Comparison of ENCODE assay signal across 11 cellular contexts in the genomic region with DNA sequence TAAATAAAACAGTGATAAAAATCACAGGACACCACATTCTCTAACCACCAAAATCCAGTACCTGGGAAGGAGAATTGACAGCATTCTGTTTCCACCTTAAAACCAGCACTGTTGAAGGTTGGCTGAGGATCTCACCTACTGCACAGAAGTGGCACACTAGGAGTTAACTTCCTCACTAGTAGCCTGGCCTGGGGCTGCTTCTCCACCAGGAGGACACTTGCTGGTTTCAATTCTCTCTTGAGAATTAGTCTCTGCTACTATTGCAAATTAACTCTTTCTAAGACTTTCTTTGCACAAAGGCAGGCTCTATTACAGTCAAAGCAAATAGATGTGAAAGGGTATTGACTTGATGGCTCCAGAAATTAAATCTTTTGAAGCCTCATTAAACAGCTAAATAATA. TPM values are rescaled to one million over a fixed set of nuclear protein-coding genes. Genes with fewer than 3 reads are reported as not detected.
DNase-seq lines count a peak whose midpoint lies in the region; ATAC-seq, FAIRE-seq and TF ChIP-seq lines count a peak whose summit lies in the region.
"Had no signal": no experiment of that assay in that cellular context is flagged by ENCODE, and none has a peak within 500 bp of the region (broad histone marks: within the 10 kb centered on the region; RNA-seq: fewer than 3 reads in every experiment).

No MANE protein-coding gene starts in this region.

- H3K4me1 Mint-ChIP-seq in glutamatergic neuron (ENCODE audit: low read depth, unreplicated experiment) (peaks cover 25% of the 10 kb centered on the region), natural killer cell (peaks cover 4 to 10% of the 10 kb centered on the region in 2 donors)

- H3K27me3 Mint-ChIP-seq in glutamatergic neuron (ENCODE audit: unreplicated experiment) (peaks cover 17% of the 10 kb centered on the region), natural killer cell (ENCODE audit: low read depth in 2 of 2) (peaks cover 30 to 38% of the 10 kb centered on the region in 2 donors)

- H3K27ac Mint-ChIP-seq in glutamatergic neuron (ENCODE audit: unreplicated experiment) (no peak overlapping the region), natural killer cell (no peak overlapping the region)
- H3K27ac Mint-ChIP-seq: activated T-helper 1 cell treated with anti-CD3 and anti-CD28 coated beads, Interleukin-12 subunit alpha, Interleukin-12 subunit beta, Interleukin-2, Interleukin-4 antibody, amounts not matched to agents 30 ng/mL and 10 ng/mL and 1 ng/mL, durations not matched to agents 14 hours and 24 hours and 36 hours; T-helper 2 cell treated with Interferon-gamma antibody and Interleukin-4, amounts not matched to agents 5 μg/mL and 100 μg/mL, for 36 hours had no signal

- DNase-seq in NOMO-1 treated with DMSO at 0.1 percent for 48 hours (lab: John Stamatoyannopoulos, UW; ENCODE audit: unreplicated experiment), result peak; percentile 6
- no peak for DNase-seq in NOMO-1 treated with dmso at 0.1 percent for 144 hours (lab: John Stamatoyannopoulos, UW; ENCODE audit: unreplicated experiment)
- peak; percentile 13 for DNase-seq in RPMI7951 (ENCODE audit: low read depth)
- DNase-seq in glutamatergic neuron, result peak; percentile 45
- peak; percentile 19 for DNase-seq in urothelium cell line (ENCODE audit: low spot score)
- no peak for DNase-seq in mesenteric fat pad (ENCODE audit: low spot score)
- DNase-seq in ovary, result no peak
- no peak for DNase-seq in natural killer cell
- DNase-seq: NCI-H1930 had no signal

- no peak overlapping the region for H3K27ac ChIP-seq in ovary

- no peaks in the 10 kb centered on the region for H3K9me3 ChIP-seq in ovary

- TF ChIP-seq EP300 in ovary (IDR thresholded peaks at IDR 0.05), result no peak

- TF ChIP-seq POLR2A in ovary (IDR thresholded peaks at IDR 0.05), result no peak

- no peak for ATAC-seq in natural killer cell

- no peak overlapping the region for H3K4me3 Mint-ChIP-seq in glutamatergic neuron (ENCODE audit: unreplicated experiment)
- H3K4me3 Mint-ChIP-seq in natural killer cell, result no peak overlapping the region
- H3K4me3 Mint-ChIP-seq: activated T-helper 1 cell treated with anti-CD3 and anti-CD28 coated beads, Interleukin-12 subunit alpha, Interleukin-12 subunit beta, Interleukin-2, Interleukin-4 antibody, amounts not matched to agents 30 ng/mL and 10 ng/mL and 1 ng/mL, durations not matched to agents 14 hours and 24 hours and 36 hours; T-helper 2 cell treated with Interferon-gamma antibody and Interleukin-4, amounts not matched to agents 5 μg/mL and 100 μg/mL, for 36 hours had no signal

- intact Hi-C loops in ovary (cut with DNase I) (no loop called here), natural killer cell (cut with micrococcal nuclease) (no loop called here)

- no peaks in the 10 kb centered on the region for H3K27me3 ChIP-seq in ovary

- H3K36me3 Mint-ChIP-seq in glutamatergic neuron (ENCODE audit: unreplicated experiment) (no peaks in the 10 kb centered on the region), natural killer cell (peaks cover 13% of the 10 kb centered on the region)

- H3K4me1 ChIP-seq in ovary (ENCODE audit: insufficient read depth), result peaks cover 3% of the 10 kb centered on the region

- peak; percentile 47 for TF ChIP-seq CTCF in glutamatergic neuron (IDR thresholded peaks at IDR 0.05; ENCODE audit: partially characterized antibody, unreplicated experiment)
- no peak for TF ChIP-seq CTCF in ovary (IDR thresholded peaks at IDR 0.05)
- TF ChIP-seq CTCF in natural killer cell (IDR thresholded peaks at IDR 0.05), result no peak

- FAIRE-seq in urothelium cell line (lab: Jason Lieb, UNC), result no peak

- H3K4me3 ChIP-seq in ovary, result no peak overlapping the region

- H3K9me3 Mint-ChIP-seq in glutamatergic neuron (ENCODE audit: unreplicated experiment) (peaks cover 16% of the 10 kb centered on the region), natural killer cell (peaks cover 2 to 3% of the 10 kb centered on the region in 2 donors)
- H3K9me3 Mint-ChIP-seq: activated T-helper 1 cell treated with anti-CD3 and anti-CD28 coated beads, Interleukin-12 subunit alpha, Interleukin-12 subunit beta, Interleukin-2, Interleukin-4 antibody, amounts not matched to agents 30 ng/mL and 10 ng/mL and 1 ng/mL, durations not matched to agents 14 hours and 24 hours and 36 hours; T-helper 2 cell treated with Interferon-gamma antibody and Interleukin-4, amounts not matched to agents 5 μg/mL and 100 μg/mL, for 36 hours had no signal

- no peaks in the 10 kb centered on the region for H3K36me3 ChIP-seq in ovary

RNA-seq across cellular contexts. Expression of gene CTTNBP2, which starts 2.3 kb away (rescaled TPM):
- total RNA-seq in RPMI7951 (2014; rRNA removed; shearing (Covaris generic)), result under 0.01 and 0.48 TPM in 2 replicates
- 22.2 TPM for total RNA-seq in glutamatergic neuron (ENCODE audit: unreplicated experiment)
- 6.1 TPM for total RNA-seq in mesenteric fat pad
- total RNA-seq in ovary, result 10 to 100 TPM in 5 of 7 donors, 1 to 10 TPM in 2; 7.8 to 18.4 (median 10.7) TPM
- 1 to 10 TPM; 2.6 to 6.7 TPM for polyA plus RNA-seq in ovary
- under 1 TPM in 1 of 3 donors, not detected in 2; 0.10 TPM for total RNA-seq in natural killer cell
- total RNA-seq: activated T-helper 1 cell treated with anti-CD3 and anti-CD28 coated beads, Interleukin-12 subunit alpha, Interleukin-12 subunit beta, Interleukin-2, Interleukin-4 antibody, amounts not matched to agents 30 ng/mL and 10 ng/mL and 1 ng/mL, durations not matched to agents 14 hours and 24 hours and 36 hours had no signal

Comparison
In these comparisons a context has a peak if more than half of its experiments do, and no peak if none do; other contexts are left out.
1. DNase-seq: peak in NOMO-1 treated with DMSO at 0.1 percent for 48 hours (single experiment), RPMI7951 (single experiment), glutamatergic neuron (single experiment) and urothelium cell line (single experiment); none in NOMO-1 treated with dmso at 0.1 percent for 144 hours (single experiment), mesenteric fat pad (single experiment), ovary (0 of 5) and natural killer cell (single experiment).